ENCODE assay signal across 8 cellular contexts in genomic region chr11:47523491-47524199, GRCh38. TPM values are rescaled to one million over a fixed set of nuclear protein-coding genes. Genes with fewer than 3 reads are reported as not detected.
A peak's percentile ranks its signal among the peaks of the same experiment; 100 is the strongest.
DNase-seq lines count a peak whose midpoint lies in the region; ATAC-seq and TF ChIP-seq lines count a peak whose summit lies in the region.

No MANE protein-coding gene starts in this region.

- H3K36me3 ChIP-seq in OCI-LY1 (ENCODE audit: insufficient read depth, low read length), result peaks cover 16% of the 10 kb centered on the region; the same call in 1 of the 2 replicates
- H3K36me3 ChIP-seq in ascending aorta, result no peaks in the 10 kb centered on the region

- H3K27me3 ChIP-seq in OCI-LY1 (ENCODE audit: insufficient read depth, low read length), result no peaks in the 10 kb centered on the region
- no peaks in the 10 kb centered on the region for H3K27me3 ChIP-seq in ascending aorta

- H3K9me2 ChIP-seq in OCI-LY1 (ENCODE audit: low read depth, low read length), result no peaks in the 10 kb centered on the region

- H3K4me2 ChIP-seq in OCI-LY1 (ENCODE audit: low read length), result peak overlapping the region; percentile 63; the same call in 1 of the 2 replicates

- peak overlapping the region; percentile 2 to 61 for H3K4me3 Mint-ChIP-seq in CD14-positive monocyte

- DNase-seq in CD14-positive monocyte (ENCODE audit: low spot score) (peak; percentile 61), ascending aorta (ENCODE audit: low spot score in 2 of 2) (peak in 1 of 2 donors; percentile 72), left ventricle myocardium superior (no peak), retinal pigment epithelial cell (ENCODE audit: low read depth) (peak; percentile 54), NCI-H2107 (lab: John Stamatoyannopoulos, UW) (no peak)

- intact Hi-C loops in CD14-positive monocyte (cut with micrococcal nuclease) (no loop called here), ascending aorta (cut with DNase I) (no loop called here), left ventricle myocardium superior (cut with micrococcal nuclease) (no loop called here)

- peaks cover 0 to 3% (median 0%) of the 10 kb centered on the region in 3 donors for H3K27me3 Mint-ChIP-seq in CD14-positive monocyte (ENCODE audit: low read depth in 3 of 3)

- H3K27ac ChIP-seq in OCI-LY1 (ENCODE audit: low read depth, low read length, poor library complexity, severe bottlenecking), result peak overlapping the region; percentile 87
- H3K27ac ChIP-seq in ascending aorta, result peak overlapping the region; percentile 62 to 87

- H3K9ac ChIP-seq in OCI-LY1 (ENCODE audit: low read length), result peak overlapping the region; percentile 2; the same call in 1 of the 2 replicates

- H3K9me3 Mint-ChIP-seq in CD14-positive monocyte, result no peaks in the 10 kb centered on the region

- H3K4me3 ChIP-seq in OCI-LY1 (ENCODE audit: low read depth, low read length, poor library complexity, severe bottlenecking), result no peak overlapping the region
- peak overlapping the region; percentile 18 to 56 for H3K4me3 ChIP-seq in ascending aorta
- H3K4me3 ChIP-seq in retinal pigment epithelial cell (ENCODE audit: low read length), result peak overlapping the region; percentile 15

- TF ChIP-seq CTCF in CD14-positive monocyte (IDR thresholded peaks at IDR 0.05) (no peak), OCI-LY1 (IDR thresholded peaks at IDR 0.05; ENCODE audit: low read length) (no peak), ascending aorta (IDR thresholded peaks at IDR 0.05) (no peak), retinal pigment epithelial cell (conservative IDR thresholded peaks at IDR 0.05; ENCODE audit: low read depth, low read length) (no peak)

- no peak overlapping the region for H2AFZ ChIP-seq in OCI-LY1 (ENCODE audit: low read length)

- H3K9me3 ChIP-seq in OCI-LY1 (ENCODE audit: low read length) (no peaks in the 10 kb centered on the region), ascending aorta (no peaks in the 10 kb centered on the region)

- H3K4me1 ChIP-seq in OCI-LY1 (ENCODE audit: insufficient read depth, low read length, severe bottlenecking), result peaks cover 58% of the 10 kb centered on the region
- H3K4me1 ChIP-seq in ascending aorta, result peaks cover 7 to 53% of the 10 kb centered on the region in 2 donors

- peak overlapping the region; percentile 76 to 95 (median 89) for H3K27ac Mint-ChIP-seq in CD14-positive monocyte

- H3K79me2 ChIP-seq in OCI-LY1 (ENCODE audit: insufficient read depth, low read length), result peaks cover 91% of the 10 kb centered on the region

- H3F3A ChIP-seq in OCI-LY1 (ENCODE audit: insufficient read depth, low read length), result no peaks in the 10 kb centered on the region

- H4K20me1 ChIP-seq in OCI-LY1 (ENCODE audit: insufficient read depth, low read length), result no peaks in the 10 kb centered on the region

- ATAC-seq in GM21723 (IDR thresholded peaks at IDR 0.05; ENCODE audit: unreplicated experiment) (peak; percentile 57), left ventricle myocardium superior (peak; percentile 78), HG03097 (IDR thresholded peaks at IDR 0.05; ENCODE audit: low FRiP score, unreplicated experiment) (no peak)

- H3K4me1 Mint-ChIP-seq in CD14-positive monocyte, result peaks cover 47% of the 10 kb centered on the region

- peaks cover 27 to 37% of the 10 kb centered on the region in 2 donors for H3K36me3 Mint-ChIP-seq in CD14-positive monocyte

RNA-seq across cellular contexts. Expression of gene CELF1, which starts 29.3 kb away (rescaled TPM):
- 10 to 100 TPM; 27.2 to 39.9 TPM for polyA plus RNA-seq in CD14-positive monocyte
- total RNA-seq in ascending aorta (68.9 TPM), left ventricle myocardium superior (97.3 TPM)

RNA-seq across cellular contexts. Expression of gene PTPMT1, which starts 41.8 kb away (rescaled TPM):
- 10 to 100 TPM; 83.3 to 87.8 TPM for polyA plus RNA-seq in CD14-positive monocyte
- total RNA-seq in ascending aorta (215 TPM), left ventricle myocardium superior (14.9 TPM)

RNA-seq across cellular contexts. Expression of gene KBTBD4, which starts 55.1 kb away (rescaled TPM):
- 10 to 100 TPM; 13.8 to 16.9 TPM for polyA plus RNA-seq in CD14-positive monocyte
- 14.8 TPM for total RNA-seq in ascending aorta
- total RNA-seq in left ventricle myocardium superior, result 13.2 TPM

RNA-seq across cellular contexts. Expression of gene NDUFS3, which starts 55.2 kb away (rescaled TPM):
- polyA plus RNA-seq in CD14-positive monocyte, result 100 to 1,000 TPM; 104 to 107 TPM
- total RNA-seq in ascending aorta, result 19.9 TPM
- total RNA-seq in left ventricle myocardium superior, result 319 TPM

Comparison
In these comparisons a context has a peak if more than half of its experiments do, and no peak if none do; other contexts are left out.
1. DNase-seq: peak in CD14-positive monocyte (single experiment) and retinal pigment epithelial cell (single experiment); none in left ventricle myocardium superior (single experiment) and NCI-H2107 (single experiment).
2. RNA of gene PTPMT1, which starts 41.8 kb away (total RNA-seq): 215 TPM in ascending aorta (single experiment); 14.9 TPM in left ventricle myocardium superior (single experiment); every median in the first group is over 10 times any median in the second.